In genomic region chr16:29181930-29182411, GRCh38 we compare ENCODE assay signal across 8 cellular contexts.
DNase-seq lines count a peak whose midpoint lies in the region; ATAC-seq and TF ChIP-seq lines count a peak whose summit lies in the region.
"Not testable (repeated sequence)": the region's sequence is repeated elsewhere in the genome, so short reads cannot be mapped to it uniquely, and the experiment has no call there.

No MANE protein-coding gene starts in this region.

- H3K4me3 Mint-ChIP-seq in CD8-positive, alpha-beta T cell; naive B cell: not testable (repeated sequence)

- not testable (repeated sequence) for ATAC-seq in CD8-positive, alpha-beta T cell; heart left ventricle
- ATAC-seq in naive B cell (ENCODE audit: low read depth in 2 of 2) = peak; percentile 25 to 61

- not testable (repeated sequence) for H3K79me2 ChIP-seq in SU-DHL-6 (ENCODE audit: insufficient read depth, low read length)

- POLR2A ChIA-PET in CD8-positive, alpha-beta T cell (lab: Charles Lee) = not testable (repeated sequence)

- H3K4me1 Mint-ChIP-seq in CD8-positive, alpha-beta T cell (ENCODE audit: low read depth); naive B cell: not testable (repeated sequence)

- not testable (repeated sequence) for H3K4me1 ChIP-seq in CD8-positive, alpha-beta T cell (ENCODE audit: insufficient read depth, low read length)
- H3K4me1 ChIP-seq in heart left ventricle (peaks cover 0 to 70% (median 37%) of the 10 kb centered on the region in 12 donors), spleen (peaks cover 0 to 34% (median 5%) of the 10 kb centered on the region in 6 donors)

- in situ Hi-C loops in T47D (cut with HindIII; ENCODE audit: low pct_unique_long_range_greater_than_20kb, low sequenced_read_pairs) = not testable (repeated sequence)

- not testable (repeated sequence) for H3K27ac ChIP-seq in CD8-positive, alpha-beta T cell (ENCODE audit: low read depth, low read length); SU-DHL-6 (ENCODE audit: low read depth, low read length); spleen
- H3K27ac ChIP-seq in heart left ventricle = peak overlapping the region in 10 of 12 donors; percentile 61 to 90 (median 74)

- H3K4me2 ChIP-seq in SU-DHL-6 (ENCODE audit: low read depth, low read length, poor library complexity, severe bottlenecking) = not testable (repeated sequence)

- intact Hi-C loops in CD8-positive, alpha-beta T cell (cut with DNase I, micrococcal nuclease); heart left ventricle (cut with DNase I); spleen (cut with DNase I; ENCODE audit: low total_unique reads): not testable (repeated sequence)

- not testable (repeated sequence) for H3F3A ChIP-seq in SU-DHL-6 (ENCODE audit: insufficient read depth)

- H3K9me3 Mint-ChIP-seq in CD8-positive, alpha-beta T cell; naive B cell: not testable (repeated sequence)

- 90 to 95% (median 92%) methylated on average over 15 to 17 of the region's 17 CpGs for WGBS in heart left ventricle, 4 donors
- 78 to 90% (median 79%) methylated on average over 17 of the region's 17 CpGs for WGBS in spleen, 5 donors

- not testable (repeated sequence) for H3K4me3 ChIP-seq in CD8-positive, alpha-beta T cell (ENCODE audit: low read depth, low read length); NB4 (ENCODE audit: low read depth, low read length); SU-DHL-6 (ENCODE audit: insufficient read depth, low read length, poor library complexity, severe bottlenecking); heart left ventricle; spleen

- DNase-seq in CD8-positive, alpha-beta T cell = peak in 1 of 7 experiments; percentile 18
- DNase-seq in GM20000 (ENCODE audit: low spot score) (peak; percentile 35), NB4 (ENCODE audit: low read depth) (peak; percentile 13), T47D (ENCODE audit: low read depth in 1 of 2, low spot score in 1 of 2) (peak; percentile 52 to 58), spleen (peak; percentile 61)
- not testable (repeated sequence) for DNase-seq in heart left ventricle, naive B cell

- H3K9ac ChIP-seq in SU-DHL-6 (ENCODE audit: low read length) = not testable (repeated sequence)

- H4K20me1 ChIP-seq in SU-DHL-6 (ENCODE audit: low read depth, low read length) = not testable (repeated sequence)

- H3K9me3 ChIP-seq in CD8-positive, alpha-beta T cell (ENCODE audit: low read length); SU-DHL-6 (ENCODE audit: insufficient read depth, low read length); heart left ventricle; spleen: not testable (repeated sequence)

- not testable (repeated sequence) for H3K9me2 ChIP-seq in SU-DHL-6 (replicated peaks; ENCODE audit: insufficient read depth, low read length)

- H3K27me3 ChIP-seq in CD8-positive, alpha-beta T cell (ENCODE audit: insufficient read depth, low read length); SU-DHL-6 (ENCODE audit: low read length); heart left ventricle; spleen (replicated peaks in 1 of 7): not testable (repeated sequence)

- not testable (repeated sequence) for H3K36me3 Mint-ChIP-seq in CD8-positive, alpha-beta T cell; naive B cell

- TF ChIP-seq POLR2A in NB4 (IDR thresholded peaks at IDR 0.05; ENCODE audit: extremely low read depth, insufficient read length); heart left ventricle (IDR thresholded peaks at IDR 0.05); spleen (IDR thresholded peaks at IDR 0.05): not testable (repeated sequence)

- not testable (repeated sequence) for H2AFZ ChIP-seq in SU-DHL-6 (ENCODE audit: low read depth, low read length, severe bottlenecking)

- peak overlapping the region; percentile 49 for H3K27ac Mint-ChIP-seq in CD8-positive, alpha-beta T cell
- H3K27ac Mint-ChIP-seq in naive B cell = not testable (repeated sequence)

- not testable (repeated sequence) for TF ChIP-seq CTCF in CD8-positive, alpha-beta T cell (IDR thresholded peaks at IDR 0.05); GM20000 (IDR thresholded peaks at IDR 0.05; ENCODE audit: extremely low read depth, missing control alignments)
- TF ChIP-seq CTCF in NB4 (IDR thresholded peaks at IDR 0.05; ENCODE audit: low read depth, low read length) (peak; percentile 23), SU-DHL-6 (IDR thresholded peaks at IDR 0.05; ENCODE audit: insufficient read depth, low read length, poor library complexity, severe bottlenecking) (peak; percentile 28), heart left ventricle (IDR thresholded peaks at IDR 0.05) (peak in 1 of 12 donors; percentile 10), spleen (IDR thresholded peaks at IDR 0.05 in 8 of 11, conservative IDR thresholded peaks at IDR 0.05 in 3 of 11) (peak in 1 of 11 experiments; percentile 30)

- CTCF ChIA-PET in CD8-positive, alpha-beta T cell (lab: Charles Lee) = not testable (repeated sequence)

- H3K36me3 ChIP-seq in CD8-positive, alpha-beta T cell (ENCODE audit: insufficient read depth, low read length); SU-DHL-6 (ENCODE audit: low read length); heart left ventricle: not testable (repeated sequence)
- H3K36me3 ChIP-seq in spleen = peaks cover 0 to 21% (median 0%) of the 10 kb centered on the region in 6 donors

- not testable (repeated sequence) for H3K27me3 Mint-ChIP-seq in CD8-positive, alpha-beta T cell (ENCODE audit: low read depth); naive B cell
